ENCODE assay signal across 8 cellular contexts in genomic region chr12:949337-950099, GRCh38. TPM values are rescaled to one million over a fixed set of nuclear protein-coding genes. Genes with fewer than 3 reads are reported as not detected.
DNase-seq lines count a peak whose midpoint lies in the region; ATAC-seq and TF ChIP-seq lines count a peak whose summit lies in the region.

Gene RAD52 (minus strand): TSS chr12:949694. CDS start chr12:933058, 16,636 bp downstream.

- CTCF ChIA-PET in activated B cell treated with CpG ODN at 0.5 μM for 24 hours (lab: Charles Lee) = interaction anchor here (0.6 to 1.8 kb wide), 14 partner anchors 28 to 657 kb away, joined by 3 to 11 read pairs (median 4); partner anchors contain the start of gene ERC1

- peak within 1 kb of the TSS; percentile 99 for H3K4me3 Mint-ChIP-seq in activated B cell treated with CpG ODN at 0.5 μM for 24 hours

- POLR2A ChIA-PET in activated B cell treated with CpG ODN at 0.5 μM for 24 hours (lab: Charles Lee) = interaction anchor here (0.5 to 2.5 kb wide), 21 partner anchors 9 to 976 kb away, joined by 3 to 46 read pairs (median 5); partner anchors contain the start of genes ERC1, FBXL14 and WNK1

- peaks cover 27% of the 10 kb centered on the region for H3K4me1 Mint-ChIP-seq in activated B cell treated with CpG ODN at 0.5 μM for 24 hours

- DNase-seq in AG08395 (ENCODE audit: low spot score) (peak; percentile 94), NCI-H226 (peak; percentile 97), activated B cell treated with CpG ODN at 0.5 μM for 24 hours (peak; percentile 97), inferior parietal cortex (ENCODE audit: extremely low spot score) (peak; percentile 96)
- DNase-seq in central memory CD4-positive, alpha-beta T cell = peak; percentile 95
- peak; percentile 96 to 98 for DNase-seq in stimulated activated CD4-positive, alpha-beta T cell treated with anti-CD3 and anti-CD28 coated beads, Interleukin-12 subunit alpha, Interleukin-12 subunit beta, amount 100 ng/mL, for 24 hours (ENCODE audit: low read depth in 2 of 2)

- ATAC-seq in GM18907 (IDR thresholded peaks at IDR 0.05; ENCODE audit: unreplicated experiment) = peak; percentile 87
- peak; percentile 77 for ATAC-seq in HG03175 (IDR thresholded peaks at IDR 0.05; ENCODE audit: unreplicated experiment)
- ATAC-seq in activated B cell treated with CpG ODN at 0.5 μM for 24 hours (ENCODE audit: low read depth) = peak; percentile 85

- peak within 1 kb of the TSS; percentile 96 for H3K27ac Mint-ChIP-seq in activated B cell treated with CpG ODN at 0.5 μM for 24 hours

- intact Hi-C loops in activated B cell treated with CpG ODN at 0.5 μM for 24 hours (cut with micrococcal nuclease) = loop anchor here (1.0 to 5.0 kb wide), 13 partner anchors 42 to 1055 kb away; partner anchors contain the start of genes ADIPOR2, CCDC77, DCP1B and ERC1

- peak; percentile 65 for TF ChIP-seq CTCF in activated B cell treated with CpG ODN at 0.5 μM for 24 hours (IDR thresholded peaks at IDR 0.05)

- no peaks in the 10 kb centered on the region for H3K27me3 Mint-ChIP-seq in activated B cell treated with CpG ODN at 0.5 μM for 24 hours

- no peaks in the 10 kb centered on the region for H3K9me3 Mint-ChIP-seq in activated B cell treated with CpG ODN at 0.5 μM for 24 hours

- H3K36me3 Mint-ChIP-seq in activated B cell treated with CpG ODN at 0.5 μM for 24 hours (ENCODE audit: low read depth) = peaks cover 20% of the 10 kb centered on the region

RNA-seq across cellular contexts. Expression of gene RAD52, which starts in this region (rescaled TPM):
- total RNA-seq in activated B cell treated with CpG ODN at 0.5 μM for 24 hours = 15.0 and 15.2 TPM in 2 replicates

Comparison
In these comparisons a context has a peak if more than half of its experiments do, and no peak if none do; other contexts are left out.
1. Peak in every context shown above with its lines: DNase-seq and ATAC-seq.